ENCODE assay signal across 8 cellular contexts in genomic region chr12:57459055-57459749, GRCh38. TPM values are rescaled to one million over a fixed set of nuclear protein-coding genes. Genes with fewer than 3 reads are reported as not detected.
DNase-seq lines count a peak whose midpoint lies in the region; ATAC-seq and TF ChIP-seq lines count a peak whose summit lies in the region.

No MANE protein-coding gene starts in this region.

- H3K27ac Mint-ChIP-seq in glutamatergic neuron (ENCODE audit: unreplicated experiment) = peak overlapping the region; percentile 92

- H3K4me3 Mint-ChIP-seq in glutamatergic neuron (ENCODE audit: unreplicated experiment) = peak overlapping the region; percentile 93

- no peaks in the 10 kb centered on the region for H3K36me3 ChIP-seq in testis (ENCODE audit: low read depth, missing control alignments)

- no peak for TF ChIP-seq POLR2A in testis (IDR thresholded peaks at IDR 0.05)

- H3K9me3 Mint-ChIP-seq in glutamatergic neuron (ENCODE audit: unreplicated experiment) = peaks cover 17% of the 10 kb centered on the region

- H3K27me3 Mint-ChIP-seq in glutamatergic neuron (ENCODE audit: unreplicated experiment) = peaks cover 21% of the 10 kb centered on the region

- intact Hi-C loops in testis (cut with DNase I; ENCODE audit: low total_unique reads) = no loop called here

- in situ Hi-C loops in SK-MEL-5 (cut with HindIII; ENCODE audit: low pct_unique_long_range_greater_than_20kb, low sequenced_read_pairs) = no loop called here

- H3K27me3 ChIP-seq in testis = no peaks in the 10 kb centered on the region

- 0% methylated on average over 16 to 24 of the region's 24 CpGs for WGBS in testis, 2 donors

- ATAC-seq in omental fat pad (ENCODE audit: low FRiP score) = peak; percentile 79

- peak overlapping the region; percentile 51 to 90 for H3K27ac ChIP-seq in testis

- no peaks in the 10 kb centered on the region for H3K9me3 ChIP-seq in testis

- peak; percentile 88 for TF ChIP-seq CTCF in HFF-Myc (IDR thresholded peaks at IDR 0.05; ENCODE audit: low read depth, low read length, missing control alignments)
- TF ChIP-seq CTCF in glutamatergic neuron (IDR thresholded peaks at IDR 0.05; ENCODE audit: partially characterized antibody, unreplicated experiment) = peak; percentile 91
- TF ChIP-seq CTCF in omental fat pad (IDR thresholded peaks at IDR 0.05) = peak in 1 of 3 donors; percentile 87
- TF ChIP-seq CTCF in testis (IDR thresholded peaks at IDR 0.05) = peak; percentile 97 to 99 (median 99)

- no peaks in the 10 kb centered on the region for H3K36me3 Mint-ChIP-seq in glutamatergic neuron (ENCODE audit: unreplicated experiment)

- peak overlapping the region; percentile 58 for H3K4me3 ChIP-seq in HFF-Myc (replicated peaks; ENCODE audit: low read depth, low read length)
- H3K4me3 ChIP-seq in testis = peak overlapping the region; percentile 64 to 68

- DNase-seq in GM04504 (ENCODE audit: low read depth) = peak; percentile 87
- peak; percentile 88 for DNase-seq in HFF-Myc (ENCODE audit: extremely low read depth, low read depth)
- DNase-seq in NAMALWA (ENCODE audit: low spot score) = peak; percentile 99
- DNase-seq in SK-MEL-5 (ENCODE audit: low read depth, low spot score) = peak; percentile 97
- peak; percentile 96 for DNase-seq in activated naive CD4-positive, alpha-beta T cell treated with anti-CD3 and anti-CD28 coated beads, Interleukin-2, amount 50 U/mL, for 16 hours
- DNase-seq in glutamatergic neuron = peak; percentile 97
- DNase-seq in omental fat pad (ENCODE audit: low spot score) = peak; percentile 88
- peak; percentile 97 for DNase-seq in testis

- H3K4me1 ChIP-seq in testis = peaks cover 23% of the 10 kb centered on the region

- H3K4me1 Mint-ChIP-seq in glutamatergic neuron (ENCODE audit: low read depth, unreplicated experiment) = peaks cover 29% of the 10 kb centered on the region

RNA-seq across cellular contexts. Expression of gene GLI1, which starts 0.4 kb away (rescaled TPM):
- 0.16 and 1.9 TPM in 2 replicates for total RNA-seq in SK-MEL-5 (2014; rRNA removed; shearing (Covaris generic))
- 0.07 and 0.16 TPM in 2 replicates for polyA plus RNA-seq in SK-MEL-5 (2015; cell fraction: cytosol; rRNA removed)
- 1.8 and 6.6 TPM in 2 replicates for polyA plus RNA-seq in SK-MEL-5 (2015; cell fraction: nucleus; rRNA removed)
- 2.3 TPM for total RNA-seq in glutamatergic neuron (ENCODE audit: unreplicated experiment)
- under 1 TPM in 3 of 4 donors, not detected in 1; 0.09 to 0.60 (median 0.19) TPM for total RNA-seq in omental fat pad
- total RNA-seq in testis = 10 to 100 TPM in 1 of 2 donors, 1 to 10 TPM in 1; 8.3 to 18.0 TPM
- polyA plus RNA-seq in testis (ENCODE audit: insufficient read depth, low read depth, low replicate concordance) = 9.3 TPM

RNA-seq across cellular contexts. Expression of gene INHBE, which starts 4.1 kb away (rescaled TPM):
- total RNA-seq in SK-MEL-5 (2014; rRNA removed; shearing (Covaris generic)) = 0.34 TPM in 1 of 2 replicates, not detected in the other
- 0.54 and 0.68 TPM in 2 replicates for polyA plus RNA-seq in SK-MEL-5 (2015; cell fraction: cytosol; rRNA removed)
- polyA plus RNA-seq in SK-MEL-5 (2015; cell fraction: nucleus; rRNA removed) = not detected in 2 replicates
- total RNA-seq in glutamatergic neuron (ENCODE audit: unreplicated experiment) (18.0 TPM), omental fat pad (under 1 TPM in 1 of 4 donors, not detected in 3; 0.25 TPM), testis (under 1 TPM; 0.24 to 0.25 TPM)
- polyA plus RNA-seq in testis (ENCODE audit: insufficient read depth, low read depth, low replicate concordance) = 0.12 TPM

RNA-seq across cellular contexts. Expression of gene ARHGAP9, which starts 20.5 kb away (rescaled TPM):
- not detected in 2 replicates for total RNA-seq in SK-MEL-5 (2014; rRNA removed; shearing (Covaris generic))
- polyA plus RNA-seq in SK-MEL-5 (2015; cell fraction: cytosol; rRNA removed) = 0.38 TPM in 1 of 2 replicates, not detected in the other
- polyA plus RNA-seq in SK-MEL-5 (2015; cell fraction: nucleus; rRNA removed) = 0.14 and 1.1 TPM in 2 replicates
- total RNA-seq in glutamatergic neuron (ENCODE audit: unreplicated experiment) (52.0 TPM), omental fat pad (10 to 100 TPM; 13.8 to 85.6 (median 29.8) TPM), testis (10 to 100 TPM; 24.8 to 29.2 TPM)
- 111 TPM for polyA plus RNA-seq in testis (ENCODE audit: insufficient read depth, low read depth, low replicate concordance)

RNA-seq across cellular contexts. Expression of gene INHBC, which starts 24.6 kb away (rescaled TPM):
- total RNA-seq in SK-MEL-5 (2014; rRNA removed; shearing (Covaris generic)) = not detected in 2 replicates
- not detected in 2 replicates for polyA plus RNA-seq in SK-MEL-5 (2015; cell fraction: cytosol; rRNA removed)
- not detected in 2 replicates for polyA plus RNA-seq in SK-MEL-5 (2015; cell fraction: nucleus; rRNA removed)
- total RNA-seq in glutamatergic neuron (ENCODE audit: unreplicated experiment) = not detected
- not detected for total RNA-seq in omental fat pad
- 1 to 10 TPM; 1.8 to 3.1 TPM for total RNA-seq in testis
- 2.1 TPM for polyA plus RNA-seq in testis (ENCODE audit: insufficient read depth, low read depth, low replicate concordance)

RNA-seq across cellular contexts. Expression of gene R3HDM2, which starts 28.4 kb away (rescaled TPM):
- 15.2 and 19.0 TPM in 2 replicates for total RNA-seq in SK-MEL-5 (2014; rRNA removed; shearing (Covaris generic))
- polyA plus RNA-seq in SK-MEL-5 (2015; cell fraction: cytosol; rRNA removed) = 47.3 and 58.4 TPM in 2 replicates
- polyA plus RNA-seq in SK-MEL-5 (2015; cell fraction: nucleus; rRNA removed) = 83.7 and 97.6 TPM in 2 replicates
- 106 TPM for total RNA-seq in glutamatergic neuron (ENCODE audit: unreplicated experiment)
- 10 to 100 TPM; 24.2 to 47.3 (median 26.7) TPM for total RNA-seq in omental fat pad
- total RNA-seq in testis = 10 to 100 TPM; 92.0 to 93.9 TPM
- 54.6 TPM for polyA plus RNA-seq in testis (ENCODE audit: insufficient read depth, low read depth, low replicate concordance)

Comparison
In these comparisons a context has a peak if more than half of its experiments do, and no peak if none do; other contexts are left out.
1. Peak in every context shown above with its lines: DNase-seq, ATAC-seq, H3K4me3 ChIP-seq and H3K27ac ChIP-seq.
2. RNA of gene INHBE, which starts 4.1 kb away (total RNA-seq): 18.0 TPM in glutamatergic neuron (single experiment); 0.34 TPM in SK-MEL-5, 0.24 to 0.25 TPM in testis and 0.25 TPM in omental fat pad; every median in the first group is over 10 times any median in the second.
3. RNA of gene ARHGAP9, which starts 20.5 kb away (total RNA-seq): 52.0 TPM in glutamatergic neuron (single experiment), 13.8 to 85.6 TPM in omental fat pad and 24.8 to 29.2 TPM in testis; not detected in SK-MEL-5; every median in the first group is over 10 times any median in the second.